Comparison of ENCODE assay signal across 13 cellular contexts in the genomic region with DNA sequence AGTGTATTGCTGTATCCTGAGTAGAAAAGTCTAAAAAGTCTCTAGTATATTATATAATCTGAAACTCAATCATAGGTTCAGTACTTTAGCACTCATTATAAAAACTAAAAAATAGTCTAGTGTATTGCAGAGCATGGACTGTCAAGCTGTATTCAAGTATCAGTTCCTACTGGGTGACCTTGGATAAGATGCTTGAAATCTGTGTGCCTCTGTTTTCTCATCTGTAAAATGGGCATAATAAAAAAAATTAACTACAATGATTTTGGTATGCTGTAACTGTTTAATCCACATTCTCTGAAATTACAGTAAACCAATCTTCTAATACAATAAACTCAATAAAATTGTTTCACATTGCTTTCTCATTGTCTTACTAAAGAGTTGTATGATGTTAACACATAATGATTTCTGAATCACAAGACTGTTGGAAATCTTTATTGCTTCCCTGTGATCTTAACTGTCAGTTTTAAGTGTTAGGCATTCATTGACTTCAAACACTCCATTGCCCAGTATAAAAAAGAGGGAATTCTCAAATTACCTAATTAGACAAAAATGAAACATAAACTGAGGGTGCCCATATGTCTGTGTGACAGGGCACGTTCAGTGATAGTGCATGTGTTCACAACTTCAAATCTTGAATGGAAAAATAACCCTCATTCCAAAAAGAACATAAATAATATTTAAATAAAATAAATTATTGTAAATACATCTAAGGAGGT. TPM values are rescaled to one million over a fixed set of nuclear protein-coding genes. Genes with fewer than 3 reads are reported as not detected.
A peak's percentile ranks its signal among the peaks of the same experiment; 100 is the strongest.
DNase-seq lines count a peak whose midpoint lies in the region; ATAC-seq, FAIRE-seq and TF ChIP-seq lines count a peak whose summit lies in the region.
"Had no signal": no experiment of that assay in that cellular context is flagged by ENCODE, and none has a peak within 500 bp of the region (broad histone marks: within the 10 kb centered on the region; RNA-seq: fewer than 3 reads in every experiment).

No MANE protein-coding gene starts in this region.

- FAIRE-seq in pancreas (lab: Jason Lieb, UNC), result no peak
- FAIRE-seq: G401.6 had no signal

- TF ChIP-seq CTCF in left ventricle myocardium inferior (IDR thresholded peaks at IDR 0.05; ENCODE audit: borderline replicate concordance) (no peak), esophagus squamous epithelium (IDR thresholded peaks at IDR 0.05) (no peak), neural crest cell (conservative IDR thresholded peaks at IDR 0.05) (no peak), vagina (IDR thresholded peaks at IDR 0.05) (no peak), lower leg skin (IDR thresholded peaks at IDR 0.05) (no peak), pancreas (IDR thresholded peaks at IDR 0.05) (no peak)

- WGBS in esophagus squamous epithelium, 2 donors, result 30 to 64% methylated on average over 1 of the region's 1 CpG
- 10 to 13% methylated on average over 1 of the region's 1 CpG for WGBS in aorta, 2 donors
- 44 to 66% methylated on average over 1 of the region's 1 CpG for WGBS in lower leg skin, 2 donors
- 10 to 15% methylated on average over 1 of the region's 1 CpG for WGBS in pancreas, 2 donors

- H3K27ac Mint-ChIP-seq in neural crest cell (ENCODE audit: unreplicated experiment), result no peak overlapping the region

- H3K36me3 Mint-ChIP-seq in neural crest cell (ENCODE audit: low read depth), result peaks cover 3% of the 10 kb centered on the region

- H3K4me1 ChIP-seq in left ventricle myocardium inferior, result peaks cover 89% of the 10 kb centered on the region
- peaks cover 13 to 73% (median 16%) of the 10 kb centered on the region in 3 donors for H3K4me1 ChIP-seq in esophagus squamous epithelium
- H3K4me1 ChIP-seq in vagina, result peaks cover 23% of the 10 kb centered on the region
- peaks cover 3 to 5% of the 10 kb centered on the region in 2 donors for H3K4me1 ChIP-seq in aorta (ENCODE audit: control insufficient read depth in 1 of 2, insufficient read depth in 2 of 2, low read length in 2 of 2)
- peaks cover 13 to 34% (median 19%) of the 10 kb centered on the region in 3 donors for H3K4me1 ChIP-seq in pancreas

- intact Hi-C loops in left ventricle myocardium inferior (cut with micrococcal nuclease) (loop anchor here (10.0 kb wide), 1 partner anchor 49 kb away; no protein-coding TSS in a partner anchor), Right ventricle myocardium inferior (cut with DNase I) (loop anchor here (2.0 to 5.0 kb wide), 2 partner anchors 23 to 156 kb away; no protein-coding TSS in a partner anchor), esophagus squamous epithelium (cut with DNase I) (no loop called here), vagina (cut with DNase I) (no loop called here), aorta (cut with DNase I) (loop anchor here in 1 of 2 donors (5.0 to 10.0 kb wide), 4 partner anchors 71 to 249 kb away; no protein-coding TSS in a partner anchor), lower leg skin (cut with DNase I; ENCODE audit: low total_unique reads) (no loop called here), pancreas (cut with DNase I) (no loop called here)

- peaks cover 59% of the 10 kb centered on the region for H3K4me1 Mint-ChIP-seq in neural crest cell

- H3K9me3 ChIP-seq in left ventricle myocardium inferior (replicated peaks) (no peaks in the 10 kb centered on the region), esophagus squamous epithelium (no peaks in the 10 kb centered on the region), vagina (no peaks in the 10 kb centered on the region), aorta (ENCODE audit: control insufficient read depth, low read length) (no peaks in the 10 kb centered on the region), pancreas (no peaks in the 10 kb centered on the region)

- peak overlapping the region; percentile 66 for H3K4me3 Mint-ChIP-seq in neural crest cell

- H3K27ac ChIP-seq in left ventricle myocardium inferior (replicated peaks), result peak overlapping the region; percentile 96
- peak overlapping the region; percentile 3 to 95 (median 68) for H3K27ac ChIP-seq in esophagus squamous epithelium
- peak overlapping the region; percentile 79 for H3K27ac ChIP-seq in vagina
- H3K27ac ChIP-seq in aorta (ENCODE audit: low read depth in 1 of 2, low read length in 2 of 2), result no peak overlapping the region
- peak overlapping the region in 2 of 4 donors; percentile 86 to 89 for H3K27ac ChIP-seq in pancreas
- H3K27ac ChIP-seq: WERI-Rb-1 had no signal

- H3K4me3 ChIP-seq in left ventricle myocardium inferior, result peak overlapping the region; percentile 82
- H3K4me3 ChIP-seq in esophagus squamous epithelium, result peak overlapping the region in 2 of 4 donors; percentile 62 to 75
- H3K4me3 ChIP-seq in vagina, result peak overlapping the region; percentile 58 to 73
- H3K4me3 ChIP-seq in aorta (ENCODE audit: low read length in 2 of 2), result peak overlapping the region in 1 of 2 donors; percentile 34
- no peak overlapping the region for H3K4me3 ChIP-seq in lower leg skin (ENCODE audit: low read depth, poor library complexity, severe bottlenecking)
- peak overlapping the region in 2 of 4 donors; percentile 48 to 66 for H3K4me3 ChIP-seq in pancreas

- no peaks in the 10 kb centered on the region for H3K9me3 Mint-ChIP-seq in neural crest cell

- peaks cover 4% of the 10 kb centered on the region for H3K36me3 ChIP-seq in left ventricle myocardium inferior
- H3K36me3 ChIP-seq in esophagus squamous epithelium, result no peaks in the 10 kb centered on the region
- no peaks in the 10 kb centered on the region for H3K36me3 ChIP-seq in vagina
- no peaks in the 10 kb centered on the region for H3K36me3 ChIP-seq in aorta (ENCODE audit: control insufficient read depth in 1 of 2, insufficient read depth in 2 of 2, low read length in 1 of 2)
- H3K36me3 ChIP-seq in pancreas, result no peaks in the 10 kb centered on the region
- H3K36me3 ChIP-seq: WERI-Rb-1 had no signal

- H3K27me3 Mint-ChIP-seq in neural crest cell (ENCODE audit: low read depth), result no peaks in the 10 kb centered on the region

- TF ChIP-seq POLR2A in esophagus squamous epithelium (IDR thresholded peaks at IDR 0.05), result no peak
- TF ChIP-seq POLR2A in vagina (IDR thresholded peaks at IDR 0.05), result no peak
- TF ChIP-seq POLR2A in lower leg skin (IDR thresholded peaks at IDR 0.05), result no peak

- H3K27me3 ChIP-seq in left ventricle myocardium inferior (ENCODE audit: low read depth) (no peaks in the 10 kb centered on the region), esophagus squamous epithelium (peaks cover 0 to 3% (median 0%) of the 10 kb centered on the region in 4 donors), vagina (no peaks in the 10 kb centered on the region), aorta (ENCODE audit: control insufficient read depth in 1 of 2, insufficient read depth in 2 of 2, low read length in 1 of 2) (no peaks in the 10 kb centered on the region), pancreas (no peaks in the 10 kb centered on the region)

- DNase-seq in left ventricle myocardium inferior, result no peak
- DNase-seq in Right ventricle myocardium inferior (ENCODE audit: missing footprints), result no peak
- no peak for DNase-seq in esophagus squamous epithelium (lab: John Stamatoyannopoulos, UW)
- DNase-seq in neural crest cell (ENCODE audit: low read depth, low spot score), result no peak
- no peak for DNase-seq in vagina (ENCODE audit: extremely low spot score in 2 of 2)
- DNase-seq in aorta, result no peak
- DNase-seq in lower leg skin (ENCODE audit: low spot score in 2 of 2), result no peak
- no peak for DNase-seq in pancreas
- DNase-seq: GOT3, NCI-H345, nucleus accumbens, WERI-Rb-1 had no signal

- ATAC-seq in Right ventricle myocardium inferior, result no peak
- no peak for ATAC-seq in aorta (ENCODE audit: low FRiP score)
- ATAC-seq in pancreas, result no peak

RNA-seq across cellular contexts. Expression of gene STARD13, which starts 2.2 kb away (rescaled TPM):
- total RNA-seq in left ventricle myocardium inferior, result 29.9 TPM
- total RNA-seq in Right ventricle myocardium inferior, result 36.4 TPM
- total RNA-seq in esophagus squamous epithelium, result 10 to 100 TPM in 1 of 4 donors, 1 to 10 TPM in 3; 1.3 to 18.7 (median 4.4) TPM
- total RNA-seq in neural crest cell, result 23.6 and 24.2 TPM in 2 replicates
- total RNA-seq in vagina, result 33.1 TPM
- 10 to 100 TPM; 62.4 to 85.5 TPM for total RNA-seq in aorta
- 10 to 100 TPM; 15.0 to 17.2 TPM for polyA plus RNA-seq in aorta
- total RNA-seq in lower leg skin, result 10 to 100 TPM; 15.7 to 22.5 (median 19.6) TPM
- 10 to 100 TPM; 16.0 to 29.4 (median 19.9) TPM for total RNA-seq in pancreas
- 1 to 10 TPM; 7.8 to 9.7 TPM for polyA plus RNA-seq in pancreas

Comparison
In these comparisons a context has a peak if more than half of its experiments do, and no peak if none do; other contexts are left out.
1. H3K27ac ChIP-seq: peak in left ventricle myocardium inferior (single experiment), esophagus squamous epithelium (4 of 4) and vagina (single experiment); none in aorta (0 of 2).
2. intact Hi-C loops: an anchor here in left ventricle myocardium inferior (10.0 kb wide) and Right ventricle myocardium inferior (2.0 to 5.0 kb wide); none called in esophagus squamous epithelium, vagina, lower leg skin and pancreas.